Comparison of ENCODE assay signal across 8 cellular contexts in genomic region chr1:67685067-67685557, GRCh38. TPM values are rescaled to one million over a fixed set of nuclear protein-coding genes. Genes with fewer than 3 reads are reported as not detected.
DNase-seq lines count a peak whose midpoint lies in the region; ATAC-seq lines count a peak whose summit lies in the region.

Gene GADD45A (plus strand): TSS chr1:67685201. CDS start chr1:67685495, 294 bp downstream.

- peaks cover 23 to 31% (median 26%) of the 10 kb centered on the region in 3 donors for H3K4me1 Mint-ChIP-seq in IgD-negative memory B cell

- no peaks in the 10 kb centered on the region for H3K27me3 Mint-ChIP-seq in IgD-negative memory B cell

- H3K27ac ChIP-seq in epithelial cell of prostate = peak within 1 kb of the TSS; percentile 100

- ATAC-seq in GM21529 (IDR thresholded peaks at IDR 0.05; ENCODE audit: unreplicated experiment) = peak; percentile 85

- H3K36me3 Mint-ChIP-seq in IgD-negative memory B cell = peaks cover 4% of the 10 kb centered on the region

- DNase-seq in DMS 273 treated with DMSO at 0.1 percent for 48 hours (lab: John Stamatoyannopoulos, UW) = peak; percentile 98
- DNase-seq in OCI-M2 (lab: John Stamatoyannopoulos, UW; ENCODE audit: unreplicated experiment) = peak; percentile 76
- peak; percentile 87 for DNase-seq in activated T-cell treated with anti-CD3 and anti-CD28 coated beads for 4 hours
- peak; percentile 97 for DNase-seq in epithelial cell of prostate (ENCODE audit: low read depth, low spot score)
- peak; percentile 99 for DNase-seq in mucosa of gallbladder (ENCODE audit: low spot score)
- peak; percentile 96 for DNase-seq in stimulated activated CD8-positive, alpha-beta memory T cell treated with anti-CD3 and anti-CD28 coated beads, Interleukin-4, amount 100 ng/mL, for 48 hours

- H3K27ac Mint-ChIP-seq in IgD-negative memory B cell = peak within 1 kb of the TSS; percentile 48 to 97 (median 87)

- no peaks in the 10 kb centered on the region for H3K9me3 Mint-ChIP-seq in IgD-negative memory B cell

- peak within 1 kb of the TSS; percentile 97 to 99 (median 98) for H3K4me3 Mint-ChIP-seq in IgD-negative memory B cell

RNA-seq across cellular contexts. Expression of gene GADD45A, which starts in this region (rescaled TPM):
- 21.0 TPM for polyA plus RNA-seq in IgD-negative memory B cell
- 60.9 TPM for total RNA-seq in mucosa of gallbladder

Comparison
In these comparisons a context has a peak if more than half of its experiments do, and no peak if none do; other contexts are left out.
1. Peak in every context shown above with its lines: DNase-seq, ATAC-seq and H3K27ac ChIP-seq.